In genomic region chr19:23543351-23543750, GRCh38 we compare ENCODE assay signal across 31 cellular contexts.
"Had no signal": no experiment of that assay in that cellular context is flagged by ENCODE, and none has a peak within 500 bp of the region (broad histone marks: within the 10 kb centered on the region; RNA-seq: fewer than 3 reads in every experiment).

No MANE protein-coding gene starts in this region.

- H3K4me1 ChIP-seq: adrenal gland, ascending aorta, body of pancreas, breast epithelium had no signal

- ATAC-seq: activated naive CD4-positive, alpha-beta T cell treated with anti-CD3 and anti-CD28 coated beads, Interleukin-2, amount 50 U/mL, for 72 hours; activated naive CD8-positive, alpha-beta T cell treated with anti-CD3 and anti-CD28 coated beads, Interleukin-2, amount 50 U/mL, for 24 hours; activated T-cell treated with anti-CD3 and anti-CD28 coated beads, Interleukin-2, amount 50 U/mL, for 4 hours; activated T-cell treated with anti-CD3 and anti-CD28 coated beads, Interleukin-2, amount 50 U/mL, for 72 hours; activated T-helper 17 cell treated with anti-CD3 and anti-CD28 coated beads, Interleukin-2, amount 50 U/mL, for 72 hours; body of pancreas had no signal

- H3K27ac ChIP-seq: adrenal gland, ascending aorta, body of pancreas, brain microvascular endothelial cell, breast epithelium, cardiac muscle cell had no signal

- H3K9me3 ChIP-seq: adrenal gland, ascending aorta, body of pancreas, breast epithelium had no signal

- H3K27me3 ChIP-seq: adrenal gland, ascending aorta, body of pancreas, brain microvascular endothelial cell, breast epithelium, cardiac muscle cell had no signal

- H3K36me3 ChIP-seq: adrenal gland, ascending aorta, brain microvascular endothelial cell, breast epithelium, cardiac muscle cell had no signal

- H3K4me3 ChIP-seq: adrenal gland, ascending aorta, body of pancreas, breast epithelium, cardiac muscle cell had no signal

- DNase-seq: activated effector memory CD4-positive, alpha-beta T cell treated with anti-CD3 and anti-CD28 coated beads, Interleukin-2, amount 50 U/mL, for 16 hours; activated effector memory CD4-positive, alpha-beta T cell treated with Interleukin-2 at 50 U/mL for 16 hours; activated gamma-delta T cell; activated gamma-delta T cell treated with Interleukin-2 at 50 U/mL for 16 hours; activated naive CD4-positive, alpha-beta T cell; activated naive CD4-positive, alpha-beta T cell treated with anti-CD3 and anti-CD28 coated beads for 36 hours; activated naive CD4-positive, alpha-beta T cell treated with anti-CD3 and anti-CD28 coated beads, Interleukin-2, amount 10 ng/mL, durations not matched to agents 7 days and 5 days; activated naive CD4-positive, alpha-beta T cell treated with anti-CD3 and anti-CD28 coated beads, Interleukin-2, amount 50 U/mL, for 16 hours; activated naive CD4-positive, alpha-beta T cell treated with Interleukin-2 at 50 U/mL for 16 hours; activated naive CD8-positive, alpha-beta T cell treated with anti-CD3 and anti-CD28 coated beads for 36 hours; activated naive CD8-positive, alpha-beta T cell treated with anti-CD3 and anti-CD28 coated beads, Interleukin-2, amount 10 ng/mL, durations not matched to agents 7 days and 5 days; activated naive CD8-positive, alpha-beta T cell treated with anti-CD3 and anti-CD28 coated beads, Interleukin-2, amount 50 U/mL, for 24 hours; activated T-cell treated with anti-CD3 and anti-CD28 coated beads, Interleukin-2, amount 50 U/mL, for 24 hours; activated T-cell treated with anti-CD3 and anti-CD28 coated beads, Interleukin-2, amount 50 U/mL, for 4 hours; activated T-cell treated with anti-CD3 and anti-CD28 coated beads, Interleukin-2, amount 50 U/mL, for 48 hours; activated T-cell treated with anti-CD3 and anti-CD28 coated beads, Interleukin-2, amount 50 U/mL, for 72 hours; adrenal gland; amniotic stem cell; amygdala; anterior cingulate cortex; aorta; body of pancreas; brain microvascular endothelial cell; caudate nucleus; central memory CD4-positive, alpha-beta T cell; cerebellar nuclear complex had no signal
